ENCODE assay signal across 8 cellular contexts in genomic region chr12:84508325-84508861, GRCh38.
DNase-seq lines count a peak whose midpoint lies in the region; ATAC-seq and TF ChIP-seq lines count a peak whose summit lies in the region.

No MANE protein-coding gene starts in this region.

- peak overlapping the region; percentile 51 for H3K27ac ChIP-seq in ACC112 (ENCODE audit: low read depth, low read length)

- no peaks in the 10 kb centered on the region for H3K27me3 Mint-ChIP-seq in activated CD8-positive, alpha-beta T cell treated with anti-CD3 and anti-CD28 coated beads for 36 hours

- TF ChIP-seq CTCF in lower leg skin (IDR thresholded peaks at IDR 0.05) = no peak
- no peak for TF ChIP-seq CTCF in activated CD8-positive, alpha-beta T cell treated with anti-CD3 and anti-CD28 coated beads for 36 hours (IDR thresholded peaks at IDR 0.05)

- no peaks in the 10 kb centered on the region for H3K36me3 Mint-ChIP-seq in activated CD8-positive, alpha-beta T cell treated with anti-CD3 and anti-CD28 coated beads for 36 hours (ENCODE audit: low read depth)

- TF ChIP-seq POLR2A in lower leg skin (IDR thresholded peaks at IDR 0.05) = no peak

- no peaks in the 10 kb centered on the region for H3K27me3 ChIP-seq in ACC112 (ENCODE audit: insufficient read depth, low read length)

- CTCF ChIA-PET in activated CD8-positive, alpha-beta T cell treated with anti-CD3 and anti-CD28 coated beads for 36 hours (lab: Charles Lee) = no interaction called here

- no peak overlapping the region for H3K4me3 Mint-ChIP-seq in activated CD8-positive, alpha-beta T cell treated with anti-CD3 and anti-CD28 coated beads for 36 hours

- no peak overlapping the region for H3K4me3 ChIP-seq in ACC112 (ENCODE audit: low read depth, low read length)
- H3K4me3 ChIP-seq in lower leg skin (ENCODE audit: low read depth, poor library complexity, severe bottlenecking) = no peak overlapping the region

- H3K79me2 ChIP-seq in ACC112 (ENCODE audit: control insufficient read depth, insufficient read depth, low read length, unreplicated experiment) = no peaks in the 10 kb centered on the region

- no peaks in the 10 kb centered on the region for H3K4me1 Mint-ChIP-seq in activated CD8-positive, alpha-beta T cell treated with anti-CD3 and anti-CD28 coated beads for 36 hours (ENCODE audit: low read depth)

- peaks cover 5% of the 10 kb centered on the region for H3K4me1 ChIP-seq in ACC112 (ENCODE audit: control insufficient read depth, insufficient read depth, low read length, unreplicated experiment)

- 7 to 37% methylated on average over 3 of the region's 3 CpGs for WGBS in lower leg skin, 2 donors

- peak; percentile 68 for DNase-seq in SHP77 treated with DMSO at 0.1 percent for 48 hours (lab: John Stamatoyannopoulos, UW)
- DNase-seq in left ventricle myocardium superior = no peak
- DNase-seq in lower leg skin (ENCODE audit: low spot score in 2 of 2) = no peak
- no peak for DNase-seq in activated CD8-positive, alpha-beta T cell treated with anti-CD3 and anti-CD28 coated beads for 36 hours
- DNase-seq in kidney glomerular epithelial cell (lab: John Stamatoyannopoulos, UW) = no peak

- no peak overlapping the region for H3K27ac Mint-ChIP-seq in activated CD8-positive, alpha-beta T cell treated with anti-CD3 and anti-CD28 coated beads for 36 hours

- POLR2A ChIA-PET in activated CD8-positive, alpha-beta T cell treated with anti-CD3 and anti-CD28 coated beads for 36 hours (lab: Charles Lee) = no interaction called here

- ATAC-seq in GM19025 (IDR thresholded peaks at IDR 0.05; ENCODE audit: low read depth, unreplicated experiment) (peak; percentile 32), HG03442 (IDR thresholded peaks at IDR 0.05; ENCODE audit: unreplicated experiment) (peak; percentile 82), left ventricle myocardium superior (peak; percentile 84)
- ATAC-seq in activated CD8-positive, alpha-beta T cell treated with anti-CD3 and anti-CD28 coated beads for 36 hours = no peak

- peak overlapping the region; percentile 51 for H2AFZ ChIP-seq in ACC112 (ENCODE audit: low read length, unreplicated experiment)

- no peaks in the 10 kb centered on the region for H3K9me3 Mint-ChIP-seq in activated CD8-positive, alpha-beta T cell treated with anti-CD3 and anti-CD28 coated beads for 36 hours

- intact Hi-C loops in left ventricle myocardium superior (cut with micrococcal nuclease) = no loop called here
- intact Hi-C loops in lower leg skin (cut with DNase I; ENCODE audit: low total_unique reads) = no loop called here
- intact Hi-C loops in activated CD8-positive, alpha-beta T cell treated with anti-CD3 and anti-CD28 coated beads for 36 hours (cut with micrococcal nuclease) = loop anchor here (10.0 kb wide), 1 partner anchor 1824 kb away; the partner anchor contains the start of gene TMTC2

- no peaks in the 10 kb centered on the region for H3K36me3 ChIP-seq in ACC112 (ENCODE audit: insufficient read depth, low read length)
